2 cellular contexts compared by ENCODE assay signal in genomic region chr1:39788758-39789570, GRCh38.
A peak's percentile ranks its signal among the peaks of the same experiment; 100 is the strongest.
TF ChIP-seq lines count a peak whose summit lies in the region.

TSS of gene BMP8B (minus strand) at chr1:39788865. CDS start at chr1:39788485, 380 bp downstream.

TF ChIP-seq in HEK293, 187 proteins besides CTCF, POLR2A, EP300 and RAD21 (continued from another document and continues in another):
- no peak for TF ChIP-seq PRDM2 (tag by site-specific recombination; IDR thresholded peaks at IDR 0.05; ENCODE audit: borderline replicate concordance)
- TF ChIP-seq KLF1 (tag by site-specific recombination; IDR thresholded peaks at IDR 0.05) = peak; percentile 69; the same call in 1 of the 2 replicates
- peak; percentile 53; the same call in 1 of the 2 replicates for TF ChIP-seq ZBTB11 (tag by site-specific recombination; conservative IDR thresholded peaks at IDR 0.05; ENCODE audit: low read depth)
- peak; percentile 78 for TF ChIP-seq ZFHX2 (tag by site-specific recombination; conservative IDR thresholded peaks at IDR 0.05)
- TF ChIP-seq ZNF580 (tag by site-specific recombination; IDR thresholded peaks at IDR 0.05) = no peak
- peak; percentile 32 for TF ChIP-seq ZNF398 (tag by site-specific recombination; IDR thresholded peaks at IDR 0.05)
- peak; percentile 46; the same call in 1 of the 2 replicates for TF ChIP-seq ZNF341 (tag by site-specific recombination; IDR thresholded peaks at IDR 0.05; ENCODE audit: low read depth)
- TF ChIP-seq ZBTB6 (tag by site-specific recombination; IDR thresholded peaks at IDR 0.05) = peak; percentile 95
- TF ChIP-seq ZNF549 (tag by site-specific recombination; IDR thresholded peaks at IDR 0.05) = peak; percentile 43; the same call in 1 of the 2 replicates
- TF ChIP-seq MYNN (tag by site-specific recombination; IDR thresholded peaks at IDR 0.05; ENCODE audit: borderline replicate concordance) = no peak

TF ChIP-seq in WTC11, 78 proteins besides CTCF, POLR2A, EP300 and RAD21 (continued from another document):
- peak; percentile 87 for TF ChIP-seq FOXP4 (CRISPR knock-in tag; IDR thresholded peaks at IDR 0.05)
- TF ChIP-seq JUN (CRISPR knock-in tag; IDR thresholded peaks at IDR 0.05) = peak; percentile 55; the same call in 1 of the 2 replicates
- TF ChIP-seq TCF7 (CRISPR knock-in tag; IDR thresholded peaks at IDR 0.05; ENCODE audit: low read depth) = peak; percentile 85; the same call in 1 of the 2 replicates
- peak; percentile 60; the same call in 1 of the 2 replicates for TF ChIP-seq ZNF219 (CRISPR knock-in tag; IDR thresholded peaks at IDR 0.05; ENCODE audit: borderline replicate concordance)
- TF ChIP-seq RELA (CRISPR knock-in tag; IDR thresholded peaks at IDR 0.05; ENCODE audit: borderline replicate concordance) = peak; percentile 76; the same call in 1 of the 2 replicates
- TF ChIP-seq ZNF121 (CRISPR knock-in tag; IDR thresholded peaks at IDR 0.05) = peak; percentile 81
- TF ChIP-seq FOXP1 (CRISPR knock-in tag; IDR thresholded peaks at IDR 0.05; ENCODE audit: borderline replicate concordance) = peak; percentile 94
- no peak for TF ChIP-seq ZNF317 (CRISPR knock-in tag; IDR thresholded peaks at IDR 0.05; ENCODE audit: borderline replicate concordance, low read depth)
- TF ChIP-seq MYBL2 (CRISPR knock-in tag; IDR thresholded peaks at IDR 0.05) = peak; percentile 85
- TF ChIP-seq TEAD4 (CRISPR knock-in tag; IDR thresholded peaks at IDR 0.05) = no peak
- TF ChIP-seq EMX1 (CRISPR knock-in tag; IDR thresholded peaks at IDR 0.05) = no peak
- TF ChIP-seq FOXK1 (CRISPR knock-in tag; IDR thresholded peaks at IDR 0.05) = peak; percentile 67
- TF ChIP-seq E2F1 (CRISPR knock-in tag; IDR thresholded peaks at IDR 0.05) = no peak
- no peak for TF ChIP-seq ATF1 (CRISPR knock-in tag; IDR thresholded peaks at IDR 0.05)
- TF ChIP-seq E2F4 (CRISPR knock-in tag; IDR thresholded peaks at IDR 0.05; ENCODE audit: borderline replicate concordance, low read depth) = peak; percentile 35; the same call in 1 of the 2 replicates
- TF ChIP-seq CBFB (CRISPR knock-in tag; IDR thresholded peaks at IDR 0.05; ENCODE audit: low read depth) = no peak
- TF ChIP-seq NR3C1 (CRISPR knock-in tag; conservative IDR thresholded peaks at IDR 0.05; ENCODE audit: low read depth) = no peak
- 0 out of 2 replicates have a peak, but pooled peaks have one; percentile 50 for TF ChIP-seq E2F5 (CRISPR knock-in tag; IDR thresholded peaks at IDR 0.05)
- peak; percentile 59 for TF ChIP-seq SP1 (CRISPR knock-in tag; conservative IDR thresholded peaks at IDR 0.05)
- TF ChIP-seq SMAD3 (CRISPR knock-in tag; IDR thresholded peaks at IDR 0.05; ENCODE audit: borderline replicate concordance) = peak; percentile 45; the same call in 1 of the 2 replicates
- TF ChIP-seq NFYB (CRISPR knock-in tag; conservative IDR thresholded peaks at IDR 0.05; ENCODE audit: low read depth) = peak; percentile 53
- no peak for TF ChIP-seq AFF4 (CRISPR knock-in tag; IDR thresholded peaks at IDR 0.05; ENCODE audit: borderline replicate concordance)
